In genomic region chr17:38898812-38899348, GRCh38 we compare ENCODE assay signal across 9 cellular contexts. TPM values are rescaled to one million over a fixed set of nuclear protein-coding genes. Genes with fewer than 3 reads are reported as not detected.
DNase-seq lines count a peak whose midpoint lies in the region; FAIRE-seq and TF ChIP-seq lines count a peak whose summit lies in the region.
"Had no signal": no experiment of that assay in that cellular context is flagged by ENCODE, and none has a peak within 500 bp of the region (broad histone marks: within the 10 kb centered on the region; RNA-seq: fewer than 3 reads in every experiment).

No MANE protein-coding gene starts in this region.

- H3K36me3 ChIP-seq in esophagus squamous epithelium, result peaks cover 10 to 99% (median 17%) of the 10 kb centered on the region in 3 donors

- DNase-seq in SIG-M5 treated with dmso at 0.1 percent for 504 hours (lab: John Stamatoyannopoulos, UW; ENCODE audit: unreplicated experiment) (peak; percentile 68), SIG-M5 (lab: John Stamatoyannopoulos, UW) (no peak), HTR-8/SVneo (ENCODE audit: insufficient read length, low spot score) (no peak), esophagus squamous epithelium (lab: John Stamatoyannopoulos, UW) (no peak), HuH-7.5 (ENCODE audit: low spot score) (no peak), NCI-H1048 (lab: John Stamatoyannopoulos, UW) (no peak)
- DNase-seq in activated CD4-positive, alpha-beta T cell treated with anti-CD3 and anti-CD28 coated beads, Interleukin-2, amount 50 U/mL, for 48 hours, result peak; percentile 88 to 91
- DNase-seq in stimulated activated CD4-positive, alpha-beta T cell treated with anti-CD3 and anti-CD28 coated beads, Interleukin-1b, Interleukin-23, amount 100 ng/mL, for 1 hour (ENCODE audit: low read depth in 2 of 2), result peak; percentile 57 to 71

- peaks cover 35 to 81% (median 56%) of the 10 kb centered on the region in 3 donors for H3K4me1 ChIP-seq in esophagus squamous epithelium

- WGBS in esophagus squamous epithelium, 2 donors, result 60% methylated on average over 4 to 6 of the region's 11 CpGs

- H3K9me3 ChIP-seq in esophagus squamous epithelium, result no peaks in the 10 kb centered on the region

- intact Hi-C loops in esophagus squamous epithelium (cut with DNase I), result no loop called here

- peak overlapping the region; percentile 38 to 78 (median 70) for H3K27ac ChIP-seq in esophagus squamous epithelium

- TF ChIP-seq CTCF in esophagus squamous epithelium (IDR thresholded peaks at IDR 0.05), result no peak

- no peaks in the 10 kb centered on the region for H3K27me3 ChIP-seq in esophagus squamous epithelium

- peak overlapping the region in 1 of 4 donors; percentile 27 for H3K4me3 ChIP-seq in esophagus squamous epithelium

- TF ChIP-seq POLR2A in esophagus squamous epithelium (IDR thresholded peaks at IDR 0.05), result no peak

- peak; percentile 64 for FAIRE-seq in HTR-8/SVneo (lab: Jason Lieb, UNC)
- FAIRE-seq: A204.1 had no signal

RNA-seq across cellular contexts. Expression of gene LASP1, which starts 29.0 kb away (rescaled TPM):
- 10 to 100 TPM; 44.3 to 66.0 (median 51.9) TPM for total RNA-seq in esophagus squamous epithelium

RNA-seq across cellular contexts. Expression of gene RPL23, which starts 45.4 kb away (rescaled TPM):
- total RNA-seq in esophagus squamous epithelium, result 1,000 to 10,000 TPM in 3 of 4 donors, 100 to 1,000 TPM in 1; 998 to 2,109 (median 1,205) TPM

Comparison
In these comparisons a context has a peak if more than half of its experiments do, and no peak if none do; other contexts are left out.
1. DNase-seq: peak in SIG-M5 treated with dmso at 0.1 percent for 504 hours (single experiment), activated CD4-positive, alpha-beta T cell treated with anti-CD3 and anti-CD28 coated beads, Interleukin-2, amount 50 U/mL, for 48 hours (2 of 2) and stimulated activated CD4-positive, alpha-beta T cell treated with anti-CD3 and anti-CD28 coated beads, Interleukin-1b, Interleukin-23, amount 100 ng/mL, for 1 hour (2 of 2); none in SIG-M5 (single experiment), HTR-8/SVneo (single experiment), esophagus squamous epithelium (single experiment), HuH-7.5 (single experiment) and NCI-H1048 (single experiment).